Comparison of ENCODE assay signal across 8 cellular contexts in the genomic region with DNA sequence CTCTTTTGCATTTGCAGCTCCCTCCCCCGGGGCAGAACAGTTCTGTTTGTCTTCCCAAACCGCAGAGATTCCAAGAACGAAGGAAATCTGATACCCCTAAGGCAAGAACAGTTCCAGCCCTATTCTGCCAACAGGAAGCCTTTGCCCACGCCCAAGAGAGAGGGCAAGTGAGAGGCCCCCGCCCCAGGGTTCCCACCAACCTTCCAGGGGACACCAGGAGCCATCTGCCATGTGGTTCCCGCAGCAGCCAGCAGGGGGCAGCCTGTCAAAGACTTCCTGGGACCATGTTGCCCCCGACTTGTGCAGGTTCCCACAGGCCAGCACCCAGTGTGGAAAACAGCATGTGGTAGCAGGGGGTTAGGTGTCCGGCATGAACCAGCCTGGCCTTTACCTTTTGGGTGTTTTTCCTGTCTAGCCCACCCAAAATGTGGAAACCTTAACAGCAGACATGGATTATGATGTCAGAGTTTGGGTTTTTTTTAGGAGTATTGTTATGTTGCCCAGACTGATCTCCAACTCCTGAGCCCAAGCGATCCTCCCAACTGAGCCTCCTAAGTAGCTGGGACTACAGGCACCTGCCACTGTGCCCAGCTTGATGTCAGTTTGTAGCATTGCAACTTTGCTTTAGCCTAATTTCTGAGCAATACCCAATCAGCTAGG. TPM values are rescaled to one million over a fixed set of nuclear protein-coding genes. Genes with fewer than 3 reads are reported as not detected.
DNase-seq lines count a peak whose midpoint lies in the region; ATAC-seq and FAIRE-seq lines count a peak whose summit lies in the region.

No MANE protein-coding gene starts in this region.

- no peaks in the 10 kb centered on the region for H3K27me3 ChIP-seq in SJSA1 (replicated peaks)

- no peak overlapping the region for H3K4me3 ChIP-seq in SJSA1

- H3K4me1 ChIP-seq in SJSA1 (replicated peaks), result peaks cover 15% of the 10 kb centered on the region

- H3K27ac ChIP-seq in SJSA1, result no peak overlapping the region

- FAIRE-seq in GM19239 (lab: Jason Lieb, UNC), result peak; percentile 79

- peak; percentile 54 for DNase-seq in AG08396 (ENCODE audit: low spot score)
- DNase-seq in GM19239 (ENCODE audit: insufficient read length, low spot score), result peak; percentile 40
- DNase-seq in SJSA1 (ENCODE audit: low read depth in 1 of 2, low spot score in 2 of 2), result peak; percentile 75 to 89
- peak; percentile 28 to 57 (median 48) for DNase-seq in activated naive CD4-positive, alpha-beta T cell (lab: John Stamatoyannopoulos, UW)
- peak; percentile 64 for DNase-seq in glomerular visceral epithelial cell (ENCODE audit: extremely low spot score)
- peak; percentile 92 for DNase-seq in renal cortical epithelial cell (ENCODE audit: low read depth)

- H3K36me3 ChIP-seq in SJSA1, result no peaks in the 10 kb centered on the region

- H3K9me3 ChIP-seq in SJSA1 (replicated peaks), result no peaks in the 10 kb centered on the region

- no peak for ATAC-seq in HG03565 (IDR thresholded peaks at IDR 0.05; ENCODE audit: unreplicated experiment)
- no peak for ATAC-seq in GM21423 (IDR thresholded peaks at IDR 0.05; ENCODE audit: unreplicated experiment)

RNA-seq across cellular contexts. Expression of gene EFHD1, which starts 21.7 kb away (rescaled TPM):
- total RNA-seq in SJSA1 (2014; rRNA removed; shearing (Covaris generic)), result 0.66 and 1.4 TPM in 2 replicates
- 7.5 and 26.9 TPM in 2 replicates for total RNA-seq in renal cortical epithelial cell

Comparison
In these comparisons a context has a peak if more than half of its experiments do, and no peak if none do; other contexts are left out.
1. DNase-seq: peak in every context shown above with its lines; median percentile 92 in renal cortical epithelial cell; 82 in SJSA1; 64 in glomerular visceral epithelial cell; 54 in AG08396; 48 in activated naive CD4-positive, alpha-beta T cell; 40 in GM19239.